Comparison of ENCODE assay signal across 10 cellular contexts in genomic region chr22:45469573-45470383, GRCh38. TPM values are rescaled to one million over a fixed set of nuclear protein-coding genes. Genes with fewer than 3 reads are reported as not detected.
DNase-seq lines count a peak whose midpoint lies in the region; ATAC-seq and TF ChIP-seq lines count a peak whose summit lies in the region.
"Had no signal": no experiment of that assay in that cellular context is flagged by ENCODE, and none has a peak within 500 bp of the region (broad histone marks: within the 10 kb centered on the region; RNA-seq: fewer than 3 reads in every experiment).

No MANE protein-coding gene starts in this region.

- TF ChIP-seq CTCF in HFFc6 (IDR thresholded peaks at IDR 0.05) (no peak), foreskin keratinocyte (conservative IDR thresholded peaks at IDR 0.05) (no peak), spleen (IDR thresholded peaks at IDR 0.05 in 8 of 11, conservative IDR thresholded peaks at IDR 0.05 in 3 of 11) (no peak), colonic mucosa (IDR thresholded peaks at IDR 0.05) (no peak)

- peak overlapping the region; percentile 29 for H3K9ac ChIP-seq in SK-N-MC (ENCODE audit: insufficient read length)
- H3K9ac ChIP-seq in colonic mucosa (ENCODE audit: low read depth in 2 of 2, low read length in 2 of 2), result no peak overlapping the region

- peaks cover 25% of the 10 kb centered on the region for H3K36me3 Mint-ChIP-seq in HFFc6 (ENCODE audit: low read depth)
- H3K36me3 Mint-ChIP-seq in activated T-cell treated with anti-CD3 and anti-CD28 coated beads, Interleukin-2, amount 50 U/mL, for 24 hours (ENCODE audit: low read depth), result no peaks in the 10 kb centered on the region

- intact Hi-C loops in spleen (cut with DNase I; ENCODE audit: low total_unique reads) (no loop called here), colonic mucosa (cut with DNase I) (no loop called here)

- no peak overlapping the region for H3K4me3 ChIP-seq in SK-N-MC
- H3K4me3 ChIP-seq in spleen, result no peak overlapping the region
- no peak overlapping the region for H3K4me3 ChIP-seq in colonic mucosa
- H3K4me3 ChIP-seq: dorsolateral prefrontal cortex had no signal

- peak overlapping the region; percentile 96 for H3K27ac Mint-ChIP-seq in HFFc6
- no peak overlapping the region for H3K27ac Mint-ChIP-seq in activated T-cell treated with anti-CD3 and anti-CD28 coated beads, Interleukin-2, amount 50 U/mL, for 24 hours

- no peaks in the 10 kb centered on the region for H3K36me3 ChIP-seq in SK-N-MC (ENCODE audit: insufficient read depth, low read length)
- no peaks in the 10 kb centered on the region for H3K36me3 ChIP-seq in spleen
- no peaks in the 10 kb centered on the region for H3K36me3 ChIP-seq in colonic mucosa

- peak overlapping the region; percentile 77 for H3K4me3 Mint-ChIP-seq in HFFc6
- H3K4me3 Mint-ChIP-seq in activated T-cell treated with anti-CD3 and anti-CD28 coated beads, Interleukin-2, amount 50 U/mL, for 24 hours, result no peak overlapping the region

- POLR2A ChIA-PET in HEK293T (lab: Yijun Ruan, JAX), result interaction anchor here (1.1 kb wide), 2 partner anchors 34 to 63 kb away, joined by 3 read pairs; no protein-coding TSS in a partner anchor

- DNase-seq in HFFc6 (peak; percentile 47), SK-N-MC (ENCODE audit: low read depth, low spot score) (no peak), foreskin keratinocyte (peak; percentile 31 to 58), spleen (peak; percentile 23), HEK293T (ENCODE audit: extremely low spot score) (no peak), colonic mucosa (no peak), HCEC 1CT (no peak)
- DNase-seq in activated T-cell treated with anti-CD3 and anti-CD28 coated beads, Interleukin-2, amount 50 U/mL, for 24 hours, result no peak

- CTCF ChIA-PET in HEK293T (lab: Yijun Ruan, JAX), result interaction anchor here (1.0 to 1.6 kb wide), 2 partner anchors 9 to 12 kb away, joined by 4 read pairs; no protein-coding TSS in a partner anchor

- no peaks in the 10 kb centered on the region for H3K9me3 ChIP-seq in SK-N-MC (ENCODE audit: low read depth, low read length)
- peaks cover 0 to 18% (median 6%) of the 10 kb centered on the region in 8 donors for H3K9me3 ChIP-seq in spleen
- no peaks in the 10 kb centered on the region for H3K9me3 ChIP-seq in colonic mucosa

- H3K4me1 ChIP-seq in foreskin keratinocyte, result peaks cover 16% of the 10 kb centered on the region
- no peaks in the 10 kb centered on the region for H3K4me1 ChIP-seq in spleen
- H3K4me1 ChIP-seq in colonic mucosa, result no peaks in the 10 kb centered on the region

- H3K27me3 Mint-ChIP-seq in HFFc6 (ENCODE audit: insufficient read depth), result peaks cover 1% of the 10 kb centered on the region
- H3K27me3 Mint-ChIP-seq in activated T-cell treated with anti-CD3 and anti-CD28 coated beads, Interleukin-2, amount 50 U/mL, for 24 hours, result peaks cover 7% of the 10 kb centered on the region

- peaks cover 21% of the 10 kb centered on the region for H3K9me3 Mint-ChIP-seq in HFFc6
- peaks cover 12% of the 10 kb centered on the region for H3K9me3 Mint-ChIP-seq in activated T-cell treated with anti-CD3 and anti-CD28 coated beads, Interleukin-2, amount 50 U/mL, for 24 hours

- H3K27ac ChIP-seq in SK-N-MC (peak overlapping the region; percentile 64), foreskin keratinocyte (no peak overlapping the region), spleen (no peak overlapping the region), colonic mucosa (no peak overlapping the region)

- no peak for TF ChIP-seq POLR2A in spleen (IDR thresholded peaks at IDR 0.05)

- peaks cover 77% of the 10 kb centered on the region for H3K4me1 Mint-ChIP-seq in HFFc6 (ENCODE audit: low read depth)
- no peaks in the 10 kb centered on the region for H3K4me1 Mint-ChIP-seq in activated T-cell treated with anti-CD3 and anti-CD28 coated beads, Interleukin-2, amount 50 U/mL, for 24 hours (ENCODE audit: low read depth)

- WGBS in spleen, 5 donors, result 82 to 96% (median 88%) methylated on average over 8 of the region's 8 CpGs

- no peak for ATAC-seq in foreskin keratinocyte
- ATAC-seq: left lobe of liver had no signal

- H3K27me3 ChIP-seq in foreskin keratinocyte (no peaks in the 10 kb centered on the region), spleen (replicated peaks in 1 of 7) (peaks cover 0 to 3% (median 0%) of the 10 kb centered on the region in 7 donors), colonic mucosa (no peaks in the 10 kb centered on the region)
- H3K27me3 ChIP-seq: dorsolateral prefrontal cortex had no signal

TF ChIP-seq in HEK293T, 16 proteins besides CTCF, POLR2A, EP300 and RAD21:
- TF ChIP-seq CTBP1 (IDR thresholded peaks at IDR 0.05; ENCODE audit: borderline replicate concordance), result no peak
- no peak for TF ChIP-seq L3MBTL2 (conservative IDR thresholded peaks at IDR 0.05)
- no peak for TF ChIP-seq FOXM1 (IDR thresholded peaks at IDR 0.05; ENCODE audit: borderline replicate concordance)
- no peak for TF ChIP-seq SP1 (IDR thresholded peaks at IDR 0.05)
- no peak for TF ChIP-seq HDGF (IDR thresholded peaks at IDR 0.05; ENCODE audit: borderline replicate concordance)
- TF ChIP-seq NFRKB (IDR thresholded peaks at IDR 0.05), result no peak
- TF ChIP-seq BHLHE40 (IDR thresholded peaks at IDR 0.05; ENCODE audit: borderline replicate concordance), result no peak
TF ChIP-seq in HEK293T: peak in this region for 0.

RNA-seq across cellular contexts. Expression of gene FBLN1, which starts 32.9 kb away (rescaled TPM):
- 100 to 1,000 TPM; 199 to 346 (median 326) TPM for total RNA-seq in HFFc6 (2021; fragmentation: NEBNext Ultra II Directional; extraction: Animal tissue kit (Norgen Biotek cat#: 25700))
- total RNA-seq in foreskin keratinocyte (31.9 and 44.6 TPM in 2 replicates), spleen (10 to 100 TPM in 5 of 7 donors, 1 to 10 TPM in 2; 5.2 to 20.3 (median 13.5) TPM), colonic mucosa (10 to 100 TPM; 41.6 to 65.5 TPM)
- polyA plus RNA-seq in foreskin keratinocyte (41.0 and 59.2 TPM in 2 replicates), spleen (10 to 100 TPM in 1 of 3 donors, 1 to 10 TPM in 2; 1.9 to 10.4 (median 6.1) TPM)

RNA-seq across cellular contexts. Expression of gene RIBC2, which starts 56.3 kb away (rescaled TPM):
- 1 to 10 TPM; 1.0 to 3.7 (median 2.4) TPM for total RNA-seq in HFFc6 (2021; fragmentation: NEBNext Ultra II Directional; extraction: Animal tissue kit (Norgen Biotek cat#: 25700))
- total RNA-seq in foreskin keratinocyte, result 1.7 and 2.3 TPM in 2 replicates
- 1.5 and 1.7 TPM in 2 replicates for polyA plus RNA-seq in foreskin keratinocyte
- under 1 TPM in 3 of 7 donors, not detected in 4; 0.27 to 0.83 (median 0.38) TPM for total RNA-seq in spleen
- under 1 TPM; 0.30 to 0.48 (median 0.36) TPM for polyA plus RNA-seq in spleen
- total RNA-seq in colonic mucosa, result 1 to 10 TPM in 1 of 2 donors, under 1 TPM in 1; 0.85 to 6.7 TPM
- total RNA-seq: left lobe of liver had no signal

RNA-seq across cellular contexts. Expression of gene SMC1B, which starts 56.4 kb away (rescaled TPM):
- under 1 TPM in 1 of 6 experiments, not detected in 5; 0.06 TPM for total RNA-seq in HFFc6 (2021; fragmentation: NEBNext Ultra II Directional; extraction: Animal tissue kit (Norgen Biotek cat#: 25700))
- 0.03 and 0.04 TPM in 2 replicates for total RNA-seq in foreskin keratinocyte
- polyA plus RNA-seq in foreskin keratinocyte, result 0.02 TPM in 1 of 2 replicates, not detected in the other
- under 1 TPM in 1 of 7 donors, not detected in 6; 0.10 TPM for total RNA-seq in spleen
- under 1 TPM in 2 of 3 donors, not detected in 1; 0.06 to 0.12 TPM for polyA plus RNA-seq in spleen
- under 1 TPM in 1 of 2 donors, not detected in 1; 0.15 TPM for total RNA-seq in colonic mucosa
- total RNA-seq: left lobe of liver had no signal

Comparison
In these comparisons a context has a peak if more than half of its experiments do, and no peak if none do; other contexts are left out.
1. DNase-seq: peak in HFFc6 (single experiment), foreskin keratinocyte (2 of 2) and spleen (single experiment); none in SK-N-MC (single experiment), activated T-cell treated with anti-CD3 and anti-CD28 coated beads, Interleukin-2, amount 50 U/mL, for 24 hours (single experiment), HEK293T (single experiment), colonic mucosa (single experiment) and HCEC 1CT (single experiment).